17 cellular contexts compared by ENCODE assay signal in the genomic region with DNA sequence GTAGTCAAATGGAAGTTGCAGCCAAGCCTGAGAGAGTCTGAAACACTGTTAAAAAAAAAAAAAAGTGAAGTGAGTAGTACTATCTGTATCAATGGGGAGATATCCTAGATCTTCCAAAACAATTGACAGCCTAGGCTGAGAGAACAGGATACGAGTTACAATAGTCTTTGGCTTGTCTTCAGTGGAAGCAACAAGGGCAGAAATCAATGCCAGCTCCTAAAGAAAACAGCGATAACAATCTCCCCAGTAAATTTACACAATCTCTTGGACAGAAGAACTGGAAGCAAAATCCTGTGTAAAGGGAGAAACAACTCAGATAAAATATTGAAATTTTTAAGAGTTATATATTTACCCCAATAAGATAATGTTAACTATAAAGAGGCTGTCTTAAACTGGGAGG.
A peak's percentile ranks its signal among the peaks of the same experiment; 100 is the strongest.
DNase-seq lines count a peak whose midpoint lies in the region; ATAC-seq, FAIRE-seq and TF ChIP-seq lines count a peak whose summit lies in the region.
"Had no signal": no experiment of that assay in that cellular context is flagged by ENCODE, and none has a peak within 500 bp of the region (broad histone marks: within the 10 kb centered on the region; RNA-seq: fewer than 3 reads in every experiment).

No MANE protein-coding gene starts in this region.

- CTCF ChIA-PET in HepG2 (lab: Yijun Ruan, JAX; ENCODE audit: low intra/inter-chr PET ratio, low total read pairs), result no interaction called here

- peaks cover 40% of the 10 kb centered on the region for H3K4me1 Mint-ChIP-seq in neural crest cell
- no peaks in the 10 kb centered on the region for H3K4me1 Mint-ChIP-seq in T-helper 17 cell

- no peak overlapping the region for H3K27ac ChIP-seq in liver (ENCODE audit: low read depth in 1 of 2, low read length in 2 of 2)
- no peak overlapping the region for H3K27ac ChIP-seq in HepG2 (ENCODE audit: extremely low read length, insufficient read depth, low read length)
- peak overlapping the region; percentile 43 for H3K27ac ChIP-seq in VCaP
- H3K27ac ChIP-seq in heart left ventricle, result no peak overlapping the region
- no peak overlapping the region for H3K27ac ChIP-seq in aorta (ENCODE audit: low read depth in 1 of 2, low read length in 2 of 2)
- H3K27ac ChIP-seq: BLaER1 had no signal

- H3K9me3 ChIP-seq in liver (ENCODE audit: control insufficient read depth in 4 of 4, low read length in 3 of 4), result no peaks in the 10 kb centered on the region
- H3K9me3 ChIP-seq in HepG2 (ENCODE audit: low read length), result no peaks in the 10 kb centered on the region
- no peaks in the 10 kb centered on the region for H3K9me3 ChIP-seq in heart left ventricle
- no peaks in the 10 kb centered on the region for H3K9me3 ChIP-seq in aorta (ENCODE audit: control insufficient read depth, low read length)
- no peaks in the 10 kb centered on the region for H3K9me3 ChIP-seq in T-helper 17 cell (ENCODE audit: control insufficient read depth, low read length, poor library complexity, severe bottlenecking)
- H3K9me3 ChIP-seq: BLaER1 had no signal

- TF ChIP-seq CTCF in liver (IDR thresholded peaks at IDR 0.05; ENCODE audit: low read depth, low read length, missing input control), result no peak
- TF ChIP-seq CTCF in HepG2 (CRISPR knock-in tag; IDR thresholded peaks at IDR 0.05), result no peak
- TF ChIP-seq CTCF in VCaP (conservative IDR thresholded peaks at IDR 0.05), result no peak
- TF ChIP-seq CTCF in neural crest cell (conservative IDR thresholded peaks at IDR 0.05), result no peak
- no peak for TF ChIP-seq CTCF in heart left ventricle (IDR thresholded peaks at IDR 0.05)

- H3K27ac Mint-ChIP-seq in neural crest cell (ENCODE audit: unreplicated experiment) (peak overlapping the region; percentile 3), T-helper 17 cell (no peak overlapping the region)
- H3K27ac Mint-ChIP-seq: CD8-positive, alpha-beta T cell had no signal

- H3K4me3 Mint-ChIP-seq in neural crest cell, result no peak overlapping the region
- H3K4me3 Mint-ChIP-seq in T-helper 17 cell, result no peak overlapping the region
- H3K4me3 Mint-ChIP-seq: CD8-positive, alpha-beta T cell; H9 had no signal

- H3K27me3 Mint-ChIP-seq in neural crest cell (ENCODE audit: low read depth), result no peaks in the 10 kb centered on the region
- H3K27me3 Mint-ChIP-seq in T-helper 17 cell, result no peaks in the 10 kb centered on the region

- TF ChIP-seq EP300 in HepG2 (IDR thresholded peaks at IDR 0.05; ENCODE audit: low read depth in 2 of 2, low read length in 2 of 2), result no peak
- no peak for TF ChIP-seq EP300 in HepG2 (CRISPR knock-in tag; IDR thresholded peaks at IDR 0.05; ENCODE audit: borderline replicate concordance)

- TF ChIP-seq POLR2A in HepG2 (IDR thresholded peaks at IDR 0.05; ENCODE audit: insufficient read depth in 1 of 2, low read depth in 2 of 2, low read length in 2 of 2), result no peak
- no peak for TF ChIP-seq POLR2A in heart left ventricle (IDR thresholded peaks at IDR 0.05)

- DNase-seq in HepG2 (ENCODE audit: low spot score) (no peak), neural crest cell (ENCODE audit: low read depth, low spot score) (no peak), heart left ventricle (no peak), aorta (no peak), T-helper 17 cell (no peak)
- DNase-seq: 8988T; Calu3; CD8-positive, alpha-beta T cell; DMS79 treated with DMSO at 0.1 percent for 48 hours; GF-D8; H9 had no signal

- H4K20me1 ChIP-seq in HepG2 (ENCODE audit: insufficient read depth, low read length), result no peaks in the 10 kb centered on the region
- H4K20me1 ChIP-seq: BLaER1 had no signal

- BruUV-seq in HepG2 (replicated peaks; lab: Mats Ljungman, UMichigan), result no TSS peak

- no peak overlapping the region for H2AFZ ChIP-seq in HepG2 (ENCODE audit: low read length)

- intact Hi-C loops in HepG2 (cut with micrococcal nuclease; ENCODE audit: unreplicated experiment), result no loop called here
- intact Hi-C loops in heart left ventricle (cut with DNase I), result no loop called here
- intact Hi-C loops in aorta (cut with DNase I), result no loop called here

- H3K9ac ChIP-seq in liver (ENCODE audit: low read depth in 1 of 2, low read length in 2 of 2) (no peak overlapping the region), HepG2 (ENCODE audit: insufficient read depth, low read depth, low read length) (no peak overlapping the region)
- H3K9ac ChIP-seq: BLaER1 had no signal

- ATAC-seq in HepG2, result no peak; the same call in 2 of the 3 replicates
- no peak for ATAC-seq in heart left ventricle
- ATAC-seq in GM18502 (IDR thresholded peaks at IDR 0.05; ENCODE audit: poor library complexity, unreplicated experiment), result no peak
- no peak for ATAC-seq in aorta (ENCODE audit: low FRiP score)
- no peak for ATAC-seq in T-helper 17 cell
- ATAC-seq: CD8-positive, alpha-beta T cell had no signal

- no peak for FAIRE-seq in HepG2 (lab: Jason Lieb, UNC)
- FAIRE-seq: H1, HTR-8/SVneo had no signal

- peaks cover 0 to 6% (median 3%) of the 10 kb centered on the region in 4 donors for H3K4me1 ChIP-seq in liver (ENCODE audit: control insufficient read depth in 4 of 4, insufficient read depth in 4 of 4, low read length in 3 of 4)
- no peaks in the 10 kb centered on the region for H3K4me1 ChIP-seq in HepG2 (ENCODE audit: insufficient read depth, low read length)
- H3K4me1 ChIP-seq in heart left ventricle, result no peaks in the 10 kb centered on the region
- no peaks in the 10 kb centered on the region for H3K4me1 ChIP-seq in aorta (ENCODE audit: control insufficient read depth in 1 of 2, insufficient read depth in 2 of 2, low read length in 2 of 2)
- H3K4me1 ChIP-seq: BLaER1 had no signal

- in situ Hi-C loops in HepG2 (cut with HindIII; ENCODE audit: extremely low pct_ligation_motif_present, low pct_unique_long_range_greater_than_20kb), result no loop called here

- H3K9me3 Mint-ChIP-seq in neural crest cell, result no peaks in the 10 kb centered on the region

- no peak for TF ChIP-seq RAD21 in liver (IDR thresholded peaks at IDR 0.05)
- TF ChIP-seq RAD21 in HepG2 (CRISPR knock-in tag; IDR thresholded peaks at IDR 0.05), result no peak

- H3K27me3 ChIP-seq in liver (ENCODE audit: control insufficient read depth in 4 of 4, insufficient read depth in 4 of 4, low read length in 3 of 4), result no peaks in the 10 kb centered on the region
- H3K27me3 ChIP-seq in HepG2 (ENCODE audit: control insufficient read depth in 1 of 2, insufficient read depth in 2 of 2, low read length in 2 of 2), result no peaks in the 10 kb centered on the region
- no peaks in the 10 kb centered on the region for H3K27me3 ChIP-seq in heart left ventricle
- H3K27me3 ChIP-seq in aorta (ENCODE audit: control insufficient read depth in 1 of 2, insufficient read depth in 2 of 2, low read length in 1 of 2), result no peaks in the 10 kb centered on the region
- H3K27me3 ChIP-seq: BLaER1 had no signal

- POLR2A ChIA-PET in HepG2 (lab: Yijun Ruan, JAX), result no interaction called here

- H3K36me3 ChIP-seq in liver (ENCODE audit: control insufficient read depth in 4 of 4, insufficient read depth in 3 of 4, low read depth in 1 of 4, low read length in 3 of 4) (no peaks in the 10 kb centered on the region), HepG2 (replicated peaks in 1 of 2; ENCODE audit: control insufficient read depth in 1 of 2, insufficient read depth in 2 of 2, low read length in 2 of 2) (no peaks in the 10 kb centered on the region), heart left ventricle (no peaks in the 10 kb centered on the region), aorta (ENCODE audit: control insufficient read depth in 1 of 2, insufficient read depth in 2 of 2, low read length in 1 of 2) (no peaks in the 10 kb centered on the region)
- H3K36me3 ChIP-seq: BLaER1 had no signal

- H3K4me3 ChIP-seq in liver (ENCODE audit: low read depth in 1 of 3, low read length in 3 of 3), result no peak overlapping the region
- H3K4me3 ChIP-seq in HepG2 (replicated peaks in 1 of 3; ENCODE audit: insufficient read depth in 1 of 3, low read depth in 2 of 3, low read length in 3 of 3), result no peak overlapping the region
- no peak overlapping the region for H3K4me3 ChIP-seq in heart left ventricle
- H3K4me3 ChIP-seq in aorta (ENCODE audit: low read length in 2 of 2), result no peak overlapping the region
- H3K4me3 ChIP-seq: BLaER1 had no signal

- H3K4me2 ChIP-seq in HepG2 (ENCODE audit: low read depth, low read length), result no peak overlapping the region
- H3K4me2 ChIP-seq: BLaER1 had no signal

- 32% methylated on average over 2 of the region's 2 CpGs for WGBS in liver
- 2% methylated on average over 2 of the region's 2 CpGs for WGBS in HepG2 (ENCODE audit: low lambda C conversion rate)
- 62 to 74% (median 67%) methylated on average over 2 of the region's 2 CpGs for WGBS in heart left ventricle, 4 donors
- 45 to 53% methylated on average over 2 of the region's 2 CpGs for WGBS in aorta, 2 donors

- no peaks in the 10 kb centered on the region for H3K79me2 ChIP-seq in HepG2 (ENCODE audit: insufficient read depth, low read length)

- peaks cover 3% of the 10 kb centered on the region for H3K36me3 Mint-ChIP-seq in neural crest cell (ENCODE audit: low read depth)
- H3K36me3 Mint-ChIP-seq in T-helper 17 cell (ENCODE audit: low read depth), result no peaks in the 10 kb centered on the region
- H3K36me3 Mint-ChIP-seq: CD8-positive, alpha-beta T cell had no signal

TF ChIP-seq in liver, 16 proteins besides CTCF, POLR2A, EP300 and RAD21 (continues in another document):
- no peak for TF ChIP-seq NR2F2 (IDR thresholded peaks at IDR 0.05)
- TF ChIP-seq JUND (IDR thresholded peaks at IDR 0.05), result peak in 1 of 2 donors; percentile 48

TF ChIP-seq in HepG2, 621 proteins besides CTCF, POLR2A, EP300 and RAD21 (continues in another document):
- TF ChIP-seq HES4 (CRISPR knock-in tag; IDR thresholded peaks at IDR 0.05; ENCODE audit: borderline replicate concordance) (no peak), GABPA (IDR thresholded peaks at IDR 0.05; ENCODE audit: low read depth, low read length) (no peak), GABPA (CRISPR knock-in tag; IDR thresholded peaks at IDR 0.05; ENCODE audit: low read depth) (no peak), ZNF3 (CRISPR knock-in tag; IDR thresholded peaks at IDR 0.05) (no peak), ZNF354B (CRISPR knock-in tag; IDR thresholded peaks at IDR 0.05) (no peak), EHMT2 (IDR thresholded peaks at IDR 0.05; ENCODE audit: borderline replicate concordance, low read depth, low read length) (no peak)
